In the genomic region with DNA sequence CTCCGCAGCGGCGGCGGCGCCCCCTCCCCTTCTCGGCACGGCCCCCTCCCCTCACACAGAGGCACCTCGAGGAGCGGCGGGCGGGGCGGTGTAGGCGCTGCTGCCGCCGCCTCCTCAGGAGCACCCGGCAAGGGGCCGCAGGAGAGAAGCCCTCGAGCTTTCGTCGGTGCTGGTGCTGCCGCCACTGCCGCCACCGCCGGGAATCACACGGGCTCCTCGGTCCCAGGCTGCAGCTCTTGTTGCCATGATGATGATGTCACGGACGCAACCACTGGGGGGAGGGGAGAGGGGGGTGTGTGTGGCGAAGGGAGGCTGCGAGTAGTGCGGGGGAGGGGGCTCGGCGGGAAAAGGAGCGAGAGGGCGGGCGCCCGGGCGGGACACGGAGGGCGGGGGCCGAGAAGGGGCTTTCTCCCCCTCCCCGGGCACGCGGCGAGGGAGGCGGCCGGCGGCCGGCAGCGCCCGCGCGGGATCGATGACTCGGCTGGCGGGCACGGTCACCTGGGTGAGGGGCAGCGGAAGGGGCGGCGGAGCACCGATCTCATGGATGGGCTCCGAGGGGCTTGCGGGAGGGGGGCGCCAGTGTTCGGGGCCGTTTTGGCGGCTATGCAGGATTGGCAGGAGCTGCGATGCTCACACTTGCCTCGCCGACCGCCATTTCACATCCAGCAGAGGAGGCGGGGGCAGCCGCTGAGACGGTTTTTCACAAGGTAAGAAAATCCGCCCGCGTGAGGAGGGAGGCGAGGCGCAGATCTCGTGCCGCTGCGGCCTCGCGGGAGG, we compare ENCODE assay signal across 1 cellular context.
TF ChIP-seq lines count a peak whose summit lies in the region.

A gene with protein sequence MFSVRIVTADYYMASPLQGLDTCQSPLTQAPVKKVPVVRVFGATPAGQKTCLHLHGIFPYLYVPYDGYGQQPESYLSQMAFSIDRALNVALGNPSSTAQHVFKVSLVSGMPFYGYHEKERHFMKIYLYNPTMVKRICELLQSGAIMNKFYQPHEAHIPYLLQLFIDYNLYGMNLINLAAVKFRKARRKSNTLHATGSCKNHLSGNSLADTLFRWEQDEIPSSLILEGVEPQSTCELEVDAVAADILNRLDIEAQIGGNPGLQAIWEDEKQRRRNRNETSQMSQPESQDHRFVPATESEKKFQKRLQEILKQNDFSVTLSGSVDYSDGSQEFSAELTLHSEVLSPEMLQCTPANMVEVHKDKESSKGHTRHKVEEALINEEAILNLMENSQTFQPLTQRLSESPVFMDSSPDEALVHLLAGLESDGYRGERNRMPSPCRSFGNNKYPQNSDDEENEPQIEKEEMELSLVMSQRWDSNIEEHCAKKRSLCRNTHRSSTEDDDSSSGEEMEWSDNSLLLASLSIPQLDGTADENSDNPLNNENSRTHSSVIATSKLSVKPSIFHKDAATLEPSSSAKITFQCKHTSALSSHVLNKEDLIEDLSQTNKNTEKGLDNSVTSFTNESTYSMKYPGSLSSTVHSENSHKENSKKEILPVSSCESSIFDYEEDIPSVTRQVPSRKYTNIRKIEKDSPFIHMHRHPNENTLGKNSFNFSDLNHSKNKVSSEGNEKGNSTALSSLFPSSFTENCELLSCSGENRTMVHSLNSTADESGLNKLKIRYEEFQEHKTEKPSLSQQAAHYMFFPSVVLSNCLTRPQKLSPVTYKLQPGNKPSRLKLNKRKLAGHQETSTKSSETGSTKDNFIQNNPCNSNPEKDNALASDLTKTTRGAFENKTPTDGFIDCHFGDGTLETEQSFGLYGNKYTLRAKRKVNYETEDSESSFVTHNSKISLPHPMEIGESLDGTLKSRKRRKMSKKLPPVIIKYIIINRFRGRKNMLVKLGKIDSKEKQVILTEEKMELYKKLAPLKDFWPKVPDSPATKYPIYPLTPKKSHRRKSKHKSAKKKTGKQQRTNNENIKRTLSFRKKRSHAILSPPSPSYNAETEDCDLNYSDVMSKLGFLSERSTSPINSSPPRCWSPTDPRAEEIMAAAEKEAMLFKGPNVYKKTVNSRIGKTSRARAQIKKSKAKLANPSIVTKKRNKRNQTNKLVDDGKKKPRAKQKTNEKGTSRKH (N-terminal part only) (minus strand): TSS at position 260 of the 777 bp plus-strand sequence. CDS start 330 bp downstream, outside the sequence.

TF ChIP-seq in HEK293, 187 proteins besides CTCF, POLR2A, EP300 and RAD21 (continued from another document and continues in another):
- TF ChIP-seq, protein P1, sequence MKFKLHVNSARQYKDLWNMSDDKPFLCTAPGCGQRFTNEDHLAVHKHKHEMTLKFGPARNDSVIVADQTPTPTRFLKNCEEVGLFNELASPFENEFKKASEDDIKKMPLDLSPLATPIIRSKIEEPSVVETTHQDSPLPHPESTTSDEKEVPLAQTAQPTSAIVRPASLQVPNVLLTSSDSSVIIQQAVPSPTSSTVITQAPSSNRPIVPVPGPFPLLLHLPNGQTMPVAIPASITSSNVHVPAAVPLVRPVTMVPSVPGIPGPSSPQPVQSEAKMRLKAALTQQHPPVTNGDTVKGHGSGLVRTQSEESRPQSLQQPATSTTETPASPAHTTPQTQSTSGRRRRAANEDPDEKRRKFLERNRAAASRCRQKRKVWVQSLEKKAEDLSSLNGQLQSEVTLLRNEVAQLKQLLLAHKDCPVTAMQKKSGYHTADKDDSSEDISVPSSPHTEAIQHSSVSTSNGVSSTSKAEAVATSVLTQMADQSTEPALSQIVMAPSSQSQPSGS (tag by site-specific recombination; IDR thresholded peaks at IDR 0.05; ENCODE audit: low read depth) = peak; percentile 94
- no peak for TF ChIP-seq ZNF501 (tag by site-specific recombination; IDR thresholded peaks at IDR 0.05)
- TF ChIP-seq, protein P2, sequence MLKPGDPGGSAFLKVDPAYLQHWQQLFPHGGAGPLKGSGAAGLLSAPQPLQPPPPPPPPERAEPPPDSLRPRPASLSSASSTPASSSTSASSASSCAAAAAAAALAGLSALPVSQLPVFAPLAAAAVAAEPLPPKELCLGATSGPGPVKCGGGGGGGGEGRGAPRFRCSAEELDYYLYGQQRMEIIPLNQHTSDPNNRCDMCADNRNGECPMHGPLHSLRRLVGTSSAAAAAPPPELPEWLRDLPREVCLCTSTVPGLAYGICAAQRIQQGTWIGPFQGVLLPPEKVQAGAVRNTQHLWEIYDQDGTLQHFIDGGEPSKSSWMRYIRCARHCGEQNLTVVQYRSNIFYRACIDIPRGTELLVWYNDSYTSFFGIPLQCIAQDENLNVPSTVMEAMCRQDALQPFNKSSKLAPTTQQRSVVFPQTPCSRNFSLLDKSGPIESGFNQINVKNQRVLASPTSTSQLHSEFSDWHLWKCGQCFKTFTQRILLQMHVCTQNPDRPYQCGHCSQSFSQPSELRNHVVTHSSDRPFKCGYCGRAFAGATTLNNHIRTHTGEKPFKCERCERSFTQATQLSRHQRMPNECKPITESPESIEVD (tag by site-specific recombination; IDR thresholded peaks at IDR 0.05) = no peak
- peak; percentile 99 for TF ChIP-seq ZBTB8A (tag by site-specific recombination; IDR thresholded peaks at IDR 0.05)
- TF ChIP-seq ZNF121 (tag by site-specific recombination; IDR thresholded peaks at IDR 0.05) = no peak
- TF ChIP-seq TSHZ1 (tag by site-specific recombination; IDR thresholded peaks at IDR 0.05; ENCODE audit: borderline replicate concordance) = no peak
- TF ChIP-seq ZNF571 (tag by site-specific recombination; IDR thresholded peaks at IDR 0.05) = no peak
- no peak for TF ChIP-seq ZNF433 (tag by site-specific recombination; IDR thresholded peaks at IDR 0.05; ENCODE audit: low read depth)
- no peak for TF ChIP-seq KLF7 (tag by site-specific recombination; IDR thresholded peaks at IDR 0.05; ENCODE audit: borderline replicate concordance)
- peak; percentile 87 for TF ChIP-seq KLF8 (tag by site-specific recombination; IDR thresholded peaks at IDR 0.05)
- TF ChIP-seq GLIS1 (tag by site-specific recombination; IDR thresholded peaks at IDR 0.05) = peak; percentile 22
- TF ChIP-seq ZNF140 (tag by site-specific recombination; IDR thresholded peaks at IDR 0.05) = no peak
- no peak for TF ChIP-seq ZNF473 (tag by site-specific recombination; IDR thresholded peaks at IDR 0.05)
- TF ChIP-seq, protein P3, sequence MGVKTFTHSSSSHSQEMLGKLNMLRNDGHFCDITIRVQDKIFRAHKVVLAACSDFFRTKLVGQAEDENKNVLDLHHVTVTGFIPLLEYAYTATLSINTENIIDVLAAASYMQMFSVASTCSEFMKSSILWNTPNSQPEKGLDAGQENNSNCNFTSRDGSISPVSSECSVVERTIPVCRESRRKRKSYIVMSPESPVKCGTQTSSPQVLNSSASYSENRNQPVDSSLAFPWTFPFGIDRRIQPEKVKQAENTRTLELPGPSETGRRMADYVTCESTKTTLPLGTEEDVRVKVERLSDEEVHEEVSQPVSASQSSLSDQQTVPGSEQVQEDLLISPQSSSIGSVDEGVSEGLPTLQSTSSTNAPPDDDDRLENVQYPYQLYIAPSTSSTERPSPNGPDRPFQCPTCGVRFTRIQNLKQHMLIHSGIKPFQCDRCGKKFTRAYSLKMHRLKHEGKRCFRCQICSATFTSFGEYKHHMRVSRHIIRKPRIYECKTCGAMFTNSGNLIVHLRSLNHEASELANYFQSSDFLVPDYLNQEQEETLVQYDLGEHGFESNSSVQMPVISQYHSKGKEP (tag by site-specific recombination; IDR thresholded peaks at IDR 0.05) = peak; percentile 44; the same call in 1 of the 2 replicates
- no peak; the same call in 1 of the 2 replicates for TF ChIP-seq ZNF148 (tag by site-specific recombination; IDR thresholded peaks at IDR 0.05; ENCODE audit: borderline replicate concordance)
- no peak for TF ChIP-seq ZNF311 (tag by site-specific recombination; IDR thresholded peaks at IDR 0.05; ENCODE audit: borderline replicate concordance)
- TF ChIP-seq ZFP37 (tag by site-specific recombination; IDR thresholded peaks at IDR 0.05) = no peak
- TF ChIP-seq, protein P4, sequence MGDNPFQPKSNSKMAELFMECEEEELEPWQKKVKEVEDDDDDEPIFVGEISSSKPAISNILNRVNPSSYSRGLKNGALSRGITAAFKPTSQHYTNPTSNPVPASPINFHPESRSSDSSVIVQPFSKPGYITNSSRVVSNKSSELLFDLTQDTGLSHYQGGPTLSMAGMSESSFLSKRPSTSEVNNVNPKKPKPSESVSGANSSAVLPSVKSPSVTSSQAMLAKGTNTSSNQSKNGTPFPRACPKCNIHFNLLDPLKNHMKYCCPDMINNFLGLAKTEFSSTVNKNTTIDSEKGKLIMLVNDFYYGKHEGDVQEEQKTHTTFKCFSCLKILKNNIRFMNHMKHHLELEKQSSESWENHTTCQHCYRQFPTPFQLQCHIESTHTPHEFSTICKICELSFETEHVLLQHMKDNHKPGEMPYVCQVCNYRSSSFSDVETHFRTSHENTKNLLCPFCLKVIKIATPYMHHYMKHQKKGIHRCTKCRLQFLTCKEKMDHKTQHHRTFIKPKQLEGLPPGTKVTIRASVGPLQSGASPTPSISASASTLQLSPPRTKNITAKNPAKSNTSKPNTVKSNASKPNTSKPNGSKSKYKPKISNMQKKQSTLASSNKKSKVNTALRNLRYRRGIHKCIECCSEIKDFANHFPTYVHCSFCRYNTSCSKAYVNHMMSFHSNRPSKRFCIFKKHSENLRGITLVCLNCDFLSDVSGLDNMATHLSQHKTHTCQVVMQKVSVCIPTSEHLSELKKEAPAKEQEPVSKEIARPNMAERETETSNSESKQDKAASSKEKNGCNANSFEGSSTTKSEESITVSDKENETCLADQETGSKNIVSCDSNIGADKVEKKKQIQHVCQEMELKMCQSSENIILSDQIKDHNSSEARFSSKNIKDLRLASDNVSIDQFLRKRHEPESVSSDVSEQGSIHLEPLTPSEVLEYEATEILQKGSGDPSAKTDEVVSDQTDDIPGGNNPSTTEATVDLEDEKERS (tag by site-specific recombination; IDR thresholded peaks at IDR 0.05) = no peak
- TF ChIP-seq ZNF24 (tag by site-specific recombination; IDR thresholded peaks at IDR 0.05) = no peak
- no peak for TF ChIP-seq ZNF549 (tag by site-specific recombination; IDR thresholded peaks at IDR 0.05)
- TF ChIP-seq, protein P5, sequence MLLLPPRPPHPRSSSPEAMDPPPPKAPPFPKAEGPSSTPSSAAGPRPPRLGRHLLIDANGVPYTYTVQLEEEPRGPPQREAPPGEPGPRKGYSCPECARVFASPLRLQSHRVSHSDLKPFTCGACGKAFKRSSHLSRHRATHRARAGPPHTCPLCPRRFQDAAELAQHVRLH (tag by site-specific recombination; IDR thresholded peaks at IDR 0.05) = no peak
- TF ChIP-seq ZEB2 (tag by site-specific recombination; IDR thresholded peaks at IDR 0.05) = peak; percentile 89
- TF ChIP-seq SALL2 (tag by site-specific recombination; IDR thresholded peaks at IDR 0.05; ENCODE audit: borderline replicate concordance) = peak; percentile 48; the same call in 1 of the 2 replicates
- TF ChIP-seq ZNF792 (tag by site-specific recombination; IDR thresholded peaks at IDR 0.05) = no peak
- no peak for TF ChIP-seq ZSCAN16 (tag by site-specific recombination; IDR thresholded peaks at IDR 0.05)
- TF ChIP-seq ZNF768 (tag by site-specific recombination; IDR thresholded peaks at IDR 0.05) = no peak
- TF ChIP-seq ZNF529 (tag by site-specific recombination; IDR thresholded peaks at IDR 0.05; ENCODE audit: insufficient replicate concordance) = no peak
- no peak for TF ChIP-seq AEBP2 (tag by site-specific recombination; IDR thresholded peaks at IDR 0.05; ENCODE audit: borderline replicate concordance)
- no peak for TF ChIP-seq ZNF292 (tag by site-specific recombination; IDR thresholded peaks at IDR 0.05; ENCODE audit: borderline replicate concordance, low read depth)
- TF ChIP-seq ZNF157 (tag by site-specific recombination; IDR thresholded peaks at IDR 0.05) = no peak
- peak; percentile 49; the same call in 1 of the 2 replicates for TF ChIP-seq ZNF394 (tag by site-specific recombination; IDR thresholded peaks at IDR 0.05; ENCODE audit: borderline replicate concordance)
- no peak for TF ChIP-seq ZNF184 (tag by site-specific recombination; IDR thresholded peaks at IDR 0.05)
- TF ChIP-seq PRDM1 (tag by site-specific recombination; IDR thresholded peaks at IDR 0.05) = no peak
